ENCODE assay signal across 1 cellular context in the genomic region with DNA sequence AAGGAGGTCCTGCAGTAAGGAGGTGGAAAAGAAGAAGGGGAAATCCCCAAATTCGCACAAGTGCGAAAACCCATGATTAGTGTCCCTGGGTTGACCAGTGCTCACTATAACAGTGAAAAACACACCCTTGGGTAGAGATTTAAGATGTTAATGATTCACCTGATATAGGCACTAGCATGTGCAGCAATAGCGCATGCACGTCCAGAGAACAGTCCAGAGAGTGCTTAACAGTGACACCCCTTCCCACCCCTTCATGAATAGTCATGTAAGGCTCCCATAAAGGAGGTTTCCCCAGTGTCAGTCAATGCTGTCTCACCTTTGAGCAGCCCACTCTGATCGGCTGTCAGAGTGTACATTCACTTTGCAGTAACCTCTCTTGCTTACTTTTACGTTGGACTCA. TPM values are rescaled to one million over a fixed set of nuclear protein-coding genes. Genes with fewer than 3 reads are reported as not detected.
"Had no signal": no experiment of that assay in that cellular context is flagged by ENCODE, and none has a peak within 500 bp of the region (broad histone marks: within the 10 kb centered on the region; RNA-seq: fewer than 3 reads in every experiment).

No MANE protein-coding gene starts in this region.

RNA-seq across cellular contexts. Expression of gene NUTM2B, which starts 6.4 kb away (rescaled TPM):
- total RNA-seq: SJSA1 had no signal
